8 cellular contexts compared by ENCODE assay signal in genomic region chr9:133782157-133783130, GRCh38. TPM values are rescaled to one million over a fixed set of nuclear protein-coding genes. Genes with fewer than 3 reads are reported as not detected.
DNase-seq lines count a peak whose midpoint lies in the region; ATAC-seq and TF ChIP-seq lines count a peak whose summit lies in the region.

No MANE protein-coding gene starts in this region.

- TF ChIP-seq POLR2A in sigmoid colon (IDR thresholded peaks at IDR 0.05) = no peak

- H3K27ac ChIP-seq in right atrium auricular region (no peak overlapping the region), sigmoid colon (no peak overlapping the region)

- H3K9me3 ChIP-seq in right atrium auricular region = no peaks in the 10 kb centered on the region
- H3K9me3 ChIP-seq in sigmoid colon = no peaks in the 10 kb centered on the region

- H3K4me1 ChIP-seq in right atrium auricular region (peaks cover 0 to under 1% of the 10 kb centered on the region in 2 donors), sigmoid colon (peaks cover 0 to 5% (median 0%) of the 10 kb centered on the region in 4 donors)

- WGBS in sigmoid colon, 2 donors = 46 to 51% methylated on average over 16 of the region's 16 CpGs

- H3K36me3 ChIP-seq in right atrium auricular region = no peaks in the 10 kb centered on the region
- H3K36me3 ChIP-seq in sigmoid colon = peaks cover 0 to 21% (median 0%) of the 10 kb centered on the region in 4 donors

- TF ChIP-seq CTCF in right atrium auricular region (IDR thresholded peaks at IDR 0.05) (peak; percentile 55 to 79), sigmoid colon (IDR thresholded peaks at IDR 0.05) (peak; percentile 24 to 71 (median 56))

- H3K27me3 ChIP-seq in right atrium auricular region (no peaks in the 10 kb centered on the region), sigmoid colon (no peaks in the 10 kb centered on the region)

- no peak for TF ChIP-seq EP300 in sigmoid colon (IDR thresholded peaks at IDR 0.05)

- no peak for ATAC-seq in GM21717 (IDR thresholded peaks at IDR 0.05; ENCODE audit: unreplicated experiment)
- no peak for ATAC-seq in HG03342 (IDR thresholded peaks at IDR 0.05; ENCODE audit: unreplicated experiment)

- in situ Hi-C loops in KBM-7 (cut with MboI; ENCODE audit: low pct_unique_long_range_greater_than_20kb, low sequenced_read_pairs) = no loop called here

- intact Hi-C loops in sigmoid colon (cut with DNase I) = loop anchor here (2.0 kb wide), 1 partner anchor 212 kb away; no protein-coding TSS in a partner anchor

- H3K4me3 ChIP-seq in right atrium auricular region (no peak overlapping the region), sigmoid colon (no peak overlapping the region)

- DNase-seq in D341Med (ENCODE audit: low spot score) (peak; percentile 88), KBM-7 (peak; percentile 54), SW480 (ENCODE audit: low spot score) (peak; percentile 63), amniotic epithelial cell (ENCODE audit: low read depth) (peak; percentile 53), right atrium auricular region (ENCODE audit: low spot score) (peak; percentile 67), sigmoid colon (peak; percentile 78)

RNA-seq across cellular contexts. Expression of gene SARDH, which starts 44.3 kb away (rescaled TPM):
- under 1 TPM; 0.63 to 0.94 TPM for total RNA-seq in right atrium auricular region
- total RNA-seq in sigmoid colon = 1 to 10 TPM in 3 of 4 donors, under 1 TPM in 1; 0.49 to 3.0 (median 2.4) TPM
- 1 to 10 TPM in 1 of 3 donors, under 1 TPM in 1, not detected in 1; 0.60 to 2.1 TPM for polyA plus RNA-seq in sigmoid colon
